Comparison of ENCODE assay signal across 8 cellular contexts in the genomic region with DNA sequence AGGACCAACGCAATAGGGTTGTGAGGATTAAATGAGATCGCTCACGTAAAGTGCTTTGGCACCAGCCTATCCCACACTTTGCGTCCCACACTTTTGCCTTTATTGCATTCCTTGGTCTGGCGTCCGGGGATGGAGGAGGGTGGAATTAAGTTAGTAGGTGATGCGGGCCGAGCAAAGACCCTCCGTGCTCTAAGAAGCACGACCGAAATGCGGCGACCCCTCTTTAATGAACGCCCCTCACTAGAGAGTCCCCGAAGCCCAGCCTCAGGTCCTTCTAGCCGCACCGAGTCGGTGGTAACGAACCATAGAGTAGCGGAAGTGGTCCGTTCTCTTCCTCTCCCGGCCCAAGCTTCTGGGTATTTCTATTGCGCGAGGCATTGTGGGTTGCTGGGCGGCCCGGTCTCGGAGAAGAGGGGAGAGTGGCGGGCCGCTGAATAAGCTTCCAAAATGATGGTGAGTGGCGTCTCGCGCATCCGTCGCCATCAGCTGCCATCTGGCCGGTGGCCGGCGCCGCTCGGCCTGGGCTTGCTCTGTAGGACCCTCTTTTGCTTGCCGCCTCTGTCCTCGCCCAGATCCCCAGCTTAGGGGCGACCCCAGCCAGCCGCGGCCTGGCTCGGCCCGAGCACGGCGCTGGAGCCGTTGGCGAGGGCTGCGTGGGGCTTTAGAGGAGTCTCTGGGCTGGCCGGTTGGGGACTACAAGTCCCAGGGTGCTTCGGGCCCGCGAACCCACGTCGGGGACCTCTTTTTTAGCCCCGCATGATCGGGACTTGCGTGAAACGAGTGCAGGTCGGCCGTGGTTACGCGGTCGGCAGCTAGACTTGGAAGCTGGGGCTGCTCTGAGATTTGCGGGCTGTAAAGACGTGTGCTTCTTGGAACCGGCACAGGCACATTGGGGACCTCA. TPM values are rescaled to one million over a fixed set of nuclear protein-coding genes. Genes with fewer than 3 reads are reported as not detected.
DNase-seq lines count a peak whose midpoint lies in the region; ATAC-seq and TF ChIP-seq lines count a peak whose summit lies in the region.

TSS of gene CCT7 (plus strand) at position 377 of the 901 bp plus-strand sequence. CDS start at position 448, 71 bp downstream.

- ATAC-seq in GM18505 (IDR thresholded peaks at IDR 0.05; ENCODE audit: unreplicated experiment) (peak; percentile 53), HG02970 (IDR thresholded peaks at IDR 0.05; ENCODE audit: low FRiP score, unreplicated experiment) (peak; percentile 55), right cardiac atrium (peak; percentile 91 to 92)

- peak within 1 kb of the TSS; percentile 77 for H3K4me3 ChIP-seq in right cardiac atrium (ENCODE audit: low read length)
- H3K4me3 ChIP-seq in uterus = peak within 1 kb of the TSS; percentile 61 to 98

- H3K36me3 ChIP-seq in uterus = no peaks in the 10 kb centered on the region

- H3K27ac ChIP-seq in right cardiac atrium (ENCODE audit: low read length) = peak within 1 kb of the TSS; percentile 77
- peak within 1 kb of the TSS; percentile 89 to 98 for H3K27ac ChIP-seq in uterus

- H3K4me1 ChIP-seq in right cardiac atrium (ENCODE audit: control insufficient read depth, insufficient read depth, low read length) (peaks cover 3% of the 10 kb centered on the region), uterus (peaks cover 0 to 9% of the 10 kb centered on the region in 2 donors)

- intact Hi-C loops in T-helper 2 cell treated with Interferon-gamma antibody and Interleukin-4, amounts not matched to agents 100 ng/mL and 5 ng/mL, for 36 hours (cut with micrococcal nuclease) = loop anchor here (1.0 to 10.0 kb wide), 10 partner anchors 20 to 1221 kb away; partner anchors contain the start of genes EGR4, EXOC6B, FBXO41 and INO80B
- intact Hi-C loops in right cardiac atrium (cut with DNase I) = no loop called here
- intact Hi-C loops in uterus (cut with DNase I; ENCODE audit: low total_unique reads) = no loop called here

- DNase-seq in NCI-H1930 (lab: John Stamatoyannopoulos, UW) (peak; percentile 92), anterior cingulate cortex (lab: John Stamatoyannopoulos, UW) (peak; percentile 45 to 97 (median 91)), right cardiac atrium (peak; percentile 90 to 94 (median 93)), putamen (ENCODE audit: low spot score) (peak; percentile 96), uterus (peak; percentile 88 to 90)

- H3K9me3 ChIP-seq in right cardiac atrium (ENCODE audit: control insufficient read depth, low read length) = no peaks in the 10 kb centered on the region
- no peaks in the 10 kb centered on the region for H3K9me3 ChIP-seq in uterus

- TF ChIP-seq CTCF in uterus (IDR thresholded peaks at IDR 0.05) = peak in 2 of 4 experiments; percentile 5 to 17

- TF ChIP-seq POLR2A in GM18505 (IDR thresholded peaks at IDR 0.05; ENCODE audit: borderline replicate concordance, extremely low read depth, insufficient read depth, insufficient read length) (peak; percentile 99), uterus (IDR thresholded peaks at IDR 0.05) (peak; percentile 30 to 72)

- H3K27me3 ChIP-seq in right cardiac atrium (ENCODE audit: control insufficient read depth, insufficient read depth) (no peaks in the 10 kb centered on the region), uterus (no peaks in the 10 kb centered on the region)

- under 1% methylated on average over 69 of the region's 69 CpGs for WGBS in right cardiac atrium

RNA-seq across cellular contexts. Expression of gene CCT7, which starts in this region (rescaled TPM):
- 321 and 361 TPM in 2 replicates for total RNA-seq in T-helper 2 cell treated with Interferon-gamma antibody and Interleukin-4, amounts not matched to agents 100 ng/mL and 5 ng/mL, for 36 hours
- total RNA-seq in right cardiac atrium (100 to 1,000 TPM; 190 to 226 (median 213) TPM), uterus (100 to 1,000 TPM; 118 to 269 (median 188) TPM)
- polyA plus RNA-seq in right cardiac atrium = 210 TPM

Comparison
In these comparisons a context has a peak if more than half of its experiments do, and no peak if none do; other contexts are left out.
1. Peak in every context shown above with its lines: DNase-seq, ATAC-seq, H3K4me3 ChIP-seq and H3K27ac ChIP-seq.